Comparison of ENCODE assay signal across 1 cellular context in the genomic region with DNA sequence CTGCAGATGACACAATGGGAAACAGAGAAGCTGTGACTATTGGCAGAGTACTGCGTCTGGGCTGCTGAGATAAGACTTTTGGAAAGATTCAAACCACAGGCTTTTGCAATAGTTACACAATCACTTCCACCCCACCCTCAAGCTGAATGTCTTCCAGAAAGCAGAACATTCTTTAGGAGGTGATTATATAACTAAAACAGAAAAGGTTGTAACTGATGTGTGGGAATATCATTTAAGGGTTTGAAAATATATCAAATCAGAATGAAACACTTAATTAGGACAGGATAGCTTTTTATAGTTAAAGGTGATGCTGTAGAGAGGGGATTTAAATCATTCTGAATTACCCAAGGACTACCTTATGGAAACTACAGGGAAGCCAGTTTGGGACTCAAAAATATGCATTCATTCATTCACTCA.
TF ChIP-seq lines count a peak whose summit lies in the region.

No MANE protein-coding gene starts in this region.

TF ChIP-seq in K562, 482 proteins besides CTCF, POLR2A, EP300 and RAD21 (continued from another document and continues in another):
- TF ChIP-seq HINFP (tag; conservative IDR thresholded peaks at IDR 0.05; ENCODE audit: low read depth) (no peak), MAFK (IDR thresholded peaks at IDR 0.05; ENCODE audit: low read length) (peak; percentile 40; the same call in 1 of the 2 replicates), RBM15 (IDR thresholded peaks at IDR 0.05; ENCODE audit: insufficient read depth, low read length) (no peak), NFYB (IDR thresholded peaks at IDR 0.05; ENCODE audit: extremely low read depth, insufficient read length) (no peak), ATF7 (IDR thresholded peaks at IDR 0.05) (peak; percentile 94), NEUROD1 (IDR thresholded peaks at IDR 0.05; ENCODE audit: borderline replicate concordance, low read depth, low read length, partially characterized antibody) (peak; percentile 78), MAZ (CRISPR knock-in tag; conservative IDR thresholded peaks at IDR 0.05 in 1 of 2, IDR thresholded peaks at IDR 0.05 in 1 of 2) (peak; percentile 56 to 58; a peak in 3 of 4 replicates), EP400 (IDR thresholded peaks at IDR 0.05) (peak; percentile 38), FOXP1 (CRISPR knock-in tag; IDR thresholded peaks at IDR 0.05) (no peak), GABPA (tag; conservative IDR thresholded peaks at IDR 0.05; ENCODE audit: low read depth) (0 out of 2 replicates have a peak, but pooled peaks have one; percentile 47), RFX5 (IDR thresholded peaks at IDR 0.05; ENCODE audit: low read depth, low read length) (peak; percentile 82), SUPT5H (IDR thresholded peaks at IDR 0.05) (no peak), ZNF445 (CRISPR knock-in tag; IDR thresholded peaks at IDR 0.05; ENCODE audit: low read depth) (peak; percentile 64; the same call in 1 of the 2 replicates), NCOR1 (IDR thresholded peaks at IDR 0.05) (peak; percentile 97), FOXK2 (conservative IDR thresholded peaks at IDR 0.05 in 1 of 2, IDR thresholded peaks at IDR 0.05 in 1 of 2; ENCODE audit: low read depth in 2 of 2) (peak; percentile 26 to 83; a peak in 2 of 4 replicates), RCOR1 (IDR thresholded peaks at IDR 0.05; ENCODE audit: borderline replicate concordance in 1 of 2, low read depth in 2 of 2, low read length in 2 of 2) (peak; percentile 100), ZNF24 (IDR thresholded peaks at IDR 0.05) (peak; percentile 87), STAT5A (IDR thresholded peaks at IDR 0.05; ENCODE audit: borderline replicate concordance, low read length) (peak; percentile 95), ZNF561 (CRISPR knock-in tag; conservative IDR thresholded peaks at IDR 0.05) (no peak), HMGN3 (IDR thresholded peaks at IDR 0.05; ENCODE audit: borderline replicate concordance, extremely low read depth, insufficient read length, low read depth, low read length) (peak; percentile 68), CTBP1 (IDR thresholded peaks at IDR 0.05; ENCODE audit: borderline replicate concordance) (peak; percentile 71; the same call in 1 of the 2 replicates), NCOA2 (IDR thresholded peaks at IDR 0.05; ENCODE audit: partially characterized antibody in 2 of 2) (peak; percentile 44 to 74), CEBPZ (IDR thresholded peaks at IDR 0.05; ENCODE audit: borderline replicate concordance, low read depth, low read length) (no peak), AFF1 (IDR thresholded peaks at IDR 0.05; ENCODE audit: low read depth in 1 of 2, partially characterized antibody in 2 of 2) (peak in 1 of 2 experiments; percentile 92), MEIS2 (IDR thresholded peaks at IDR 0.05; ENCODE audit: partially characterized antibody) (peak; percentile 86), TEAD2 (tag; IDR thresholded peaks at IDR 0.05) (peak; percentile 91), SMARCB1 (IDR thresholded peaks at IDR 0.05; ENCODE audit: insufficient read length, low read depth) (no peak), MYBL2 (IDR thresholded peaks at IDR 0.05; ENCODE audit: low read depth) (peak; percentile 61), MYBL2 (CRISPR knock-in tag; IDR thresholded peaks at IDR 0.05; ENCODE audit: borderline replicate concordance) (no peak), NRF1 (conservative IDR thresholded peaks at IDR 0.05 in 1 of 2, IDR thresholded peaks at IDR 0.05 in 1 of 2) (peak; percentile 8 to 17; a peak in 1 of 4 replicates), MTA1 (IDR thresholded peaks at IDR 0.05; ENCODE audit: borderline replicate concordance) (0 out of 2 replicates have a peak, but pooled peaks have one; percentile 42), BCOR (IDR thresholded peaks at IDR 0.05) (peak; percentile 91), FOXM1 (IDR thresholded peaks at IDR 0.05; ENCODE audit: low read depth) (peak; percentile 94), FOXM1 (CRISPR knock-in tag; IDR thresholded peaks at IDR 0.05; ENCODE audit: low read depth) (no peak), GATAD2B (IDR thresholded peaks at IDR 0.05; ENCODE audit: borderline replicate concordance) (peak; percentile 46; the same call in 1 of the 2 replicates), SMARCA4 (IDR thresholded peaks at IDR 0.05) (peak; percentile 98), CREB1 (IDR thresholded peaks at IDR 0.05) (peak; percentile 85), CREB1 (CRISPR knock-in tag; IDR thresholded peaks at IDR 0.05) (peak; percentile 50; the same call in 1 of the 2 replicates), TARDBP (IDR thresholded peaks at IDR 0.05) (peak; percentile 52; the same call in 1 of the 2 replicates), ZNF311 (CRISPR knock-in tag; IDR thresholded peaks at IDR 0.05) (peak; percentile 73; the same call in 1 of the 2 replicates), ZNF644 (tag; IDR thresholded peaks at IDR 0.05; ENCODE audit: low read depth) (peak; percentile 97), ADNP (tag; IDR thresholded peaks at IDR 0.05) (0 out of 2 replicates have a peak, but pooled peaks have one; percentile 44), ZNF785 (CRISPR knock-in tag; IDR thresholded peaks at IDR 0.05) (no peak), RUNX1 (IDR thresholded peaks at IDR 0.05; ENCODE audit: low read depth) (peak; percentile 84; the same call in 1 of the 2 replicates), MAFF (IDR thresholded peaks at IDR 0.05; ENCODE audit: low read length) (peak; percentile 7; the same call in 1 of the 2 replicates)
- TF ChIP-seq, protein P1, sequence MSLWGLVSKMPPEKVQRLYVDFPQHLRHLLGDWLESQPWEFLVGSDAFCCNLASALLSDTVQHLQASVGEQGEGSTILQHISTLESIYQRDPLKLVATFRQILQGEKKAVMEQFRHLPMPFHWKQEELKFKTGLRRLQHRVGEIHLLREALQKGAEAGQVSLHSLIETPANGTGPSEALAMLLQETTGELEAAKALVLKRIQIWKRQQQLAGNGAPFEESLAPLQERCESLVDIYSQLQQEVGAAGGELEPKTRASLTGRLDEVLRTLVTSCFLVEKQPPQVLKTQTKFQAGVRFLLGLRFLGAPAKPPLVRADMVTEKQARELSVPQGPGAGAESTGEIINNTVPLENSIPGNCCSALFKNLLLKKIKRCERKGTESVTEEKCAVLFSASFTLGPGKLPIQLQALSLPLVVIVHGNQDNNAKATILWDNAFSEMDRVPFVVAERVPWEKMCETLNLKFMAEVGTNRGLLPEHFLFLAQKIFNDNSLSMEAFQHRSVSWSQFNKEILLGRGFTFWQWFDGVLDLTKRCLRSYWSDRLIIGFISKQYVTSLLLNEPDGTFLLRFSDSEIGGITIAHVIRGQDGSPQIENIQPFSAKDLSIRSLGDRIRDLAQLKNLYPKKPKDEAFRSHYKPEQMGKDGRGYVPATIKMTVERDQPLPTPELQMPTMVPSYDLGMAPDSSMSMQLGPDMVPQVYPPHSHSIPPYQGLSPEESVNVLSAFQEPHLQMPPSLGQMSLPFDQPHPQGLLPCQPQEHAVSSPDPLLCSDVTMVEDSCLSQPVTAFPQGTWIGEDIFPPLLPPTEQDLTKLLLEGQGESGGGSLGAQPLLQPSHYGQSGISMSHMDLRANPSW (CRISPR knock-in tag; IDR thresholded peaks at IDR 0.05): no peak
- TF ChIP-seq, protein P2, sequence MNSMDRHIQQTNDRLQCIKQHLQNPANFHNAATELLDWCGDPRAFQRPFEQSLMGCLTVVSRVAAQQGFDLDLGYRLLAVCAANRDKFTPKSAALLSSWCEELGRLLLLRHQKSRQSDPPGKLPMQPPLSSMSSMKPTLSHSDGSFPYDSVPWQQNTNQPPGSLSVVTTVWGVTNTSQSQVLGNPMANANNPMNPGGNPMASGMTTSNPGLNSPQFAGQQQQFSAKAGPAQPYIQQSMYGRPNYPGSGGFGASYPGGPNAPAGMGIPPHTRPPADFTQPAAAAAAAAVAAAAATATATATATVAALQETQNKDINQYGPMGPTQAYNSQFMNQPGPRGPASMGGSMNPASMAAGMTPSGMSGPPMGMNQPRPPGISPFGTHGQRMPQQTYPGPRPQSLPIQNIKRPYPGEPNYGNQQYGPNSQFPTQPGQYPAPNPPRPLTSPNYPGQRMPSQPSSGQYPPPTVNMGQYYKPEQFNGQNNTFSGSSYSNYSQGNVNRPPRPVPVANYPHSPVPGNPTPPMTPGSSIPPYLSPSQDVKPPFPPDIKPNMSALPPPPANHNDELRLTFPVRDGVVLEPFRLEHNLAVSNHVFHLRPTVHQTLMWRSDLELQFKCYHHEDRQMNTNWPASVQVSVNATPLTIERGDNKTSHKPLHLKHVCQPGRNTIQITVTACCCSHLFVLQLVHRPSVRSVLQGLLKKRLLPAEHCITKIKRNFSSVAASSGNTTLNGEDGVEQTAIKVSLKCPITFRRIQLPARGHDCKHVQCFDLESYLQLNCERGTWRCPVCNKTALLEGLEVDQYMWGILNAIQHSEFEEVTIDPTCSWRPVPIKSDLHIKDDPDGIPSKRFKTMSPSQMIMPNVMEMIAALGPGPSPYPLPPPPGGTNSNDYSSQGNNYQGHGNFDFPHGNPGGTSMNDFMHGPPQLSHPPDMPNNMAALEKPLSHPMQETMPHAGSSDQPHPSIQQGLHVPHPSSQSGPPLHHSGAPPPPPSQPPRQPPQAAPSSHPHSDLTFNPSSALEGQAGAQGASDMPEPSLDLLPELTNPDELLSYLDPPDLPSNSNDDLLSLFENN (IDR thresholded peaks at IDR 0.05; ENCODE audit: low read depth in 2 of 2, low read length in 2 of 2): peak in 1 of 2 experiments; percentile 97; a peak in 2 of 4 replicates
- TF ChIP-seq, protein P3, sequence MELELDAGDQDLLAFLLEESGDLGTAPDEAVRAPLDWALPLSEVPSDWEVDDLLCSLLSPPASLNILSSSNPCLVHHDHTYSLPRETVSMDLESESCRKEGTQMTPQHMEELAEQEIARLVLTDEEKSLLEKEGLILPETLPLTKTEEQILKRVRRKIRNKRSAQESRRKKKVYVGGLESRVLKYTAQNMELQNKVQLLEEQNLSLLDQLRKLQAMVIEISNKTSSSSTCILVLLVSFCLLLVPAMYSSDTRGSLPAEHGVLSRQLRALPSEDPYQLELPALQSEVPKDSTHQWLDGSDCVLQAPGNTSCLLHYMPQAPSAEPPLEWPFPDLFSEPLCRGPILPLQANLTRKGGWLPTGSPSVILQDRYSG (tag; conservative IDR thresholded peaks at IDR 0.05; ENCODE audit: low read depth): peak; percentile 84
- TF ChIP-seq, protein P4, sequence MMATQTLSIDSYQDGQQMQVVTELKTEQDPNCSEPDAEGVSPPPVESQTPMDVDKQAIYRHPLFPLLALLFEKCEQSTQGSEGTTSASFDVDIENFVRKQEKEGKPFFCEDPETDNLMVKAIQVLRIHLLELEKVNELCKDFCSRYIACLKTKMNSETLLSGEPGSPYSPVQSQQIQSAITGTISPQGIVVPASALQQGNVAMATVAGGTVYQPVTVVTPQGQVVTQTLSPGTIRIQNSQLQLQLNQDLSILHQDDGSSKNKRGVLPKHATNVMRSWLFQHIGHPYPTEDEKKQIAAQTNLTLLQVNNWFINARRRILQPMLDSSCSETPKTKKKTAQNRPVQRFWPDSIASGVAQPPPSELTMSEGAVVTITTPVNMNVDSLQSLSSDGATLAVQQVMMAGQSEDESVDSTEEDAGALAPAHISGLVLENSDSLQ (IDR thresholded peaks at IDR 0.05): peak; percentile 81; the same call in 1 of the 2 replicates
